In the genomic region with DNA sequence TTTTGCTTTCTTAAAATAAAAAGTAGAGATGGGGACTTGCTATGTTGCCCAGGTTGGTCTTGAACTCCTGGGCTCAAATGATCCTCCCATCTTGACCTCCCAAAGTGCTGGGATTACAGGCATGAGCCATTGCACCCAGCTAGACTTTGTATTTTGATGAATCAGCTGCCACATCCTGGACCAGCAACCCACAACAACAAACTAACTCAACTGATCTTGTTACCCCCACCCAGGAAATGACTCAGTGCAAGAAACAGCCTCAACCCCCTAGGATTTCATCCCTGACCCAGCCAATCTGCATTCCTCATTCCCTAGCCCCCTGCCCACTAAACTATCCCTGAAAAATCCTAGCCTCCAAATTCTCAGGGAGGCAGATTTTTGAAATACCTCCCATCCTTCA, we compare ENCODE assay signal across 36 cellular contexts.
DNase-seq lines count a peak whose midpoint lies in the region; ATAC-seq and TF ChIP-seq lines count a peak whose summit lies in the region.
"Had no signal": no experiment of that assay in that cellular context is flagged by ENCODE, and none has a peak within 500 bp of the region (broad histone marks: within the 10 kb centered on the region; RNA-seq: fewer than 3 reads in every experiment).

No MANE protein-coding gene starts in this region.

- H3K27me3 ChIP-seq in heart right ventricle: peaks cover 0 to 11% (median 0%) of the 10 kb centered on the region in 7 donors
- H3K27me3 ChIP-seq: colonic mucosa, neural progenitor cell, pancreas, uterus had no signal

- H3K4me3 Mint-ChIP-seq in activated CD8-positive, alpha-beta memory T cell treated with anti-CD3 and anti-CD28 coated beads, Interleukin-2, amount 10 ng/mL, durations not matched to agents 7 days and 5 days: no peak overlapping the region
- H3K4me3 Mint-ChIP-seq in activated CD4-positive, alpha-beta memory T cell treated with anti-CD3 and anti-CD28 coated beads for 36 hours: no peak overlapping the region
- peak overlapping the region; percentile 36 for H3K4me3 Mint-ChIP-seq in natural killer cell treated with Interleukin-12 subunit alpha and Interleukin-12 subunit beta and Interleukin-15 and Interleukin-18, amount 100 ng/mL, for 72 hours
- H3K4me3 Mint-ChIP-seq: CD4-positive, CD25-positive, alpha-beta regulatory T cell; neural progenitor cell had no signal

- H3K4me1 ChIP-seq in heart right ventricle: no peaks in the 10 kb centered on the region
- H3K4me1 ChIP-seq: A549, colonic mucosa, left ventricle myocardium inferior, neural progenitor cell, pancreas, uterus had no signal

- H3K9me3 Mint-ChIP-seq in activated CD8-positive, alpha-beta memory T cell treated with anti-CD3 and anti-CD28 coated beads, Interleukin-2, amount 10 ng/mL, durations not matched to agents 7 days and 5 days (ENCODE audit: low read depth): peaks cover 11% of the 10 kb centered on the region
- no peaks in the 10 kb centered on the region for H3K9me3 Mint-ChIP-seq in activated CD4-positive, alpha-beta memory T cell treated with anti-CD3 and anti-CD28 coated beads for 36 hours
- H3K9me3 Mint-ChIP-seq in natural killer cell treated with Interleukin-12 subunit alpha and Interleukin-12 subunit beta and Interleukin-15 and Interleukin-18, amount 100 ng/mL, for 72 hours: peaks cover 3% of the 10 kb centered on the region
- H3K9me3 Mint-ChIP-seq: CD4-positive, CD25-positive, alpha-beta regulatory T cell; neural progenitor cell had no signal

- H3K36me3 Mint-ChIP-seq in activated CD8-positive, alpha-beta memory T cell treated with anti-CD3 and anti-CD28 coated beads, Interleukin-2, amount 10 ng/mL, durations not matched to agents 7 days and 5 days: peaks cover 4% of the 10 kb centered on the region
- H3K36me3 Mint-ChIP-seq in activated CD4-positive, alpha-beta memory T cell treated with anti-CD3 and anti-CD28 coated beads for 36 hours: no peaks in the 10 kb centered on the region
- peaks cover 6% of the 10 kb centered on the region for H3K36me3 Mint-ChIP-seq in natural killer cell treated with Interleukin-12 subunit alpha and Interleukin-12 subunit beta and Interleukin-15 and Interleukin-18, amount 100 ng/mL, for 72 hours
- H3K36me3 Mint-ChIP-seq: CD4-positive, CD25-positive, alpha-beta regulatory T cell; neural progenitor cell had no signal

- peak; percentile 53 for DNase-seq in activated CD8-positive, alpha-beta memory T cell treated with anti-CD3 and anti-CD28 coated beads, Interleukin-2, amount 10 ng/mL, durations not matched to agents 7 days and 5 days
- no peak for DNase-seq in activated CD8-positive, alpha-beta memory T cell treated with anti-CD3 and anti-CD28 coated beads, Interleukin-2, amount 50 U/mL, for 4 hours
- DNase-seq in HCEC 1CT (peak; percentile 6), foreskin melanocyte (no peak), heart right ventricle (no peak)
- DNase-seq in activated CD4-positive, alpha-beta memory T cell treated with anti-CD3 and anti-CD28 coated beads for 36 hours: peak; percentile 11
- no peak for DNase-seq in natural killer cell treated with Interleukin-12 subunit alpha and Interleukin-12 subunit beta and Interleukin-15 and Interleukin-18, amount 100 ng/mL, for 72 hours (ENCODE audit: low spot score)
- DNase-seq: activated CD4-positive, alpha-beta T cell treated with anti-CD3 and anti-CD28 coated beads for 48 hours; Calu3; colonic mucosa; DMS79 treated with DMSO at 0.1 percent for 48 hours; effector CD4-positive, alpha-beta T cell; glutamatergic neuron; islet precursor cell; KG1; left ventricle myocardium inferior; mesendoderm; NCI-H1417 treated with DMSO at 0.1 percent for 48 hours; NCI-H2081; NCI-H226; NCI-H526 treated with DMSO at 0.1 percent for 48 hours; pancreas; SHP77 treated with DMSO at 0.1 percent for 48 hours; small intestine; stimulated activated naive CD4-positive, alpha-beta T cell treated with Interleukin-2 at 50 U/mL for 16 hours; uterus had no signal

- peaks cover 14% of the 10 kb centered on the region for H3K4me1 Mint-ChIP-seq in activated CD8-positive, alpha-beta memory T cell treated with anti-CD3 and anti-CD28 coated beads, Interleukin-2, amount 10 ng/mL, durations not matched to agents 7 days and 5 days
- peaks cover 9% of the 10 kb centered on the region for H3K4me1 Mint-ChIP-seq in activated CD4-positive, alpha-beta memory T cell treated with anti-CD3 and anti-CD28 coated beads for 36 hours (ENCODE audit: low read depth)
- peaks cover 6 to 9% of the 10 kb centered on the region in 2 donors for H3K4me1 Mint-ChIP-seq in natural killer cell treated with Interleukin-12 subunit alpha and Interleukin-12 subunit beta and Interleukin-15 and Interleukin-18, amount 100 ng/mL, for 72 hours (ENCODE audit: low read depth in 2 of 2)
- H3K4me1 Mint-ChIP-seq: CD4-positive, CD25-positive, alpha-beta regulatory T cell; neural progenitor cell had no signal

- intact Hi-C loops in activated CD4-positive, alpha-beta memory T cell treated with anti-CD3 and anti-CD28 coated beads for 36 hours (cut with micrococcal nuclease): no loop called here
- intact Hi-C loops in heart right ventricle (cut with DNase I): no loop called here

- H3K27me3 Mint-ChIP-seq in activated CD8-positive, alpha-beta memory T cell treated with anti-CD3 and anti-CD28 coated beads, Interleukin-2, amount 10 ng/mL, durations not matched to agents 7 days and 5 days: peaks cover 4% of the 10 kb centered on the region
- H3K27me3 Mint-ChIP-seq in activated CD4-positive, alpha-beta memory T cell treated with anti-CD3 and anti-CD28 coated beads for 36 hours: peaks cover under 1% of the 10 kb centered on the region
- peaks cover 2 to 6% of the 10 kb centered on the region in 2 donors for H3K27me3 Mint-ChIP-seq in natural killer cell treated with Interleukin-12 subunit alpha and Interleukin-12 subunit beta and Interleukin-15 and Interleukin-18, amount 100 ng/mL, for 72 hours

- TF ChIP-seq CTCF in heart right ventricle (IDR thresholded peaks at IDR 0.05): no peak

- POLR2A ChIA-PET in activated CD4-positive, alpha-beta memory T cell treated with anti-CD3 and anti-CD28 coated beads for 36 hours (lab: Charles Lee): no interaction called here

- ATAC-seq in activated CD8-positive, alpha-beta memory T cell treated with anti-CD3 and anti-CD28 coated beads, Interleukin-2, amount 10 ng/mL, durations not matched to agents 7 days and 5 days: peak; percentile 42
- ATAC-seq in natural killer cell treated with Interleukin-12 subunit alpha and Interleukin-12 subunit beta and Interleukin-15 and Interleukin-18, amount 100 ng/mL, for 72 hours: peak; percentile 62 to 64
- ATAC-seq in GM18867 (IDR thresholded peaks at IDR 0.05; ENCODE audit: unreplicated experiment) (no peak), heart right ventricle (no peak)
- ATAC-seq: A549, pancreas had no signal

- peaks cover 0 to 10% (median 0%) of the 10 kb centered on the region in 11 donors for H3K9me3 ChIP-seq in heart right ventricle
- H3K9me3 ChIP-seq: colonic mucosa, pancreas, thoracic aorta, uterus had no signal

- H3K27ac Mint-ChIP-seq in activated CD8-positive, alpha-beta memory T cell treated with anti-CD3 and anti-CD28 coated beads, Interleukin-2, amount 10 ng/mL, durations not matched to agents 7 days and 5 days: no peak overlapping the region
- no peak overlapping the region for H3K27ac Mint-ChIP-seq in activated CD4-positive, alpha-beta memory T cell treated with anti-CD3 and anti-CD28 coated beads for 36 hours
- H3K27ac Mint-ChIP-seq in natural killer cell treated with Interleukin-12 subunit alpha and Interleukin-12 subunit beta and Interleukin-15 and Interleukin-18, amount 100 ng/mL, for 72 hours: peak overlapping the region; percentile 17 to 49
- H3K27ac Mint-ChIP-seq: activated T-helper 2 cell treated with anti-CD3 and anti-CD28 coated beads, Interferon-gamma antibody, Interleukin-2, Interleukin-4, amounts not matched to agents 10 μg/mL and 5 μg/mL and 100 μg/mL, durations not matched to agents 14 hours and 24 hours and 36 hours; CD4-positive, CD25-positive, alpha-beta regulatory T cell; neural progenitor cell had no signal

- no peak overlapping the region for H3K4me3 ChIP-seq in heart right ventricle
- H3K4me3 ChIP-seq: A549, colonic mucosa, left ventricle myocardium inferior, neural progenitor cell, pancreas, PC-9, thoracic aorta, uterus had no signal

- H3K36me3 ChIP-seq in heart right ventricle: no peaks in the 10 kb centered on the region
- H3K36me3 ChIP-seq: colonic mucosa, left ventricle myocardium inferior, neural progenitor cell, pancreas, thoracic aorta, uterus had no signal

- CTCF ChIA-PET in activated CD8-positive, alpha-beta memory T cell treated with anti-CD3 and anti-CD28 coated beads, Interleukin-2, amount 10 ng/mL, durations not matched to agents 7 days and 5 days (lab: Charles Lee): interaction anchor here (1.1 to 1.5 kb wide), 2 partner anchors 9 to 33 kb away, joined by 4 to 5 read pairs; no protein-coding TSS in a partner anchor
- CTCF ChIA-PET in activated CD4-positive, alpha-beta memory T cell treated with anti-CD3 and anti-CD28 coated beads for 36 hours (lab: Charles Lee): interaction anchor here (1.3 kb wide), 1 partner anchor 9 kb away, joined by 3 read pairs; no protein-coding TSS in a partner anchor

- H3K27ac ChIP-seq in heart right ventricle: no peak overlapping the region
- H3K27ac ChIP-seq: A549, colonic mucosa, epithelial cell of prostate, HL-60, left ventricle myocardium inferior, neural progenitor cell, pancreas, PC-9, thoracic aorta, uterus, VCaP had no signal

Comparison
In these comparisons a context has a peak if more than half of its experiments do, and no peak if none do; other contexts are left out.
1. DNase-seq: peak in activated CD8-positive, alpha-beta memory T cell treated with anti-CD3 and anti-CD28 coated beads, Interleukin-2, amount 10 ng/mL, durations not matched to agents 7 days and 5 days (single experiment), HCEC 1CT (single experiment) and activated CD4-positive, alpha-beta memory T cell treated with anti-CD3 and anti-CD28 coated beads for 36 hours (single experiment); none in activated CD8-positive, alpha-beta memory T cell treated with anti-CD3 and anti-CD28 coated beads, Interleukin-2, amount 50 U/mL, for 4 hours (single experiment), natural killer cell treated with Interleukin-12 subunit alpha and Interleukin-12 subunit beta and Interleukin-15 and Interleukin-18, amount 100 ng/mL, for 72 hours (single experiment), foreskin melanocyte (single experiment) and heart right ventricle (0 of 2).
2. ATAC-seq: peak in activated CD8-positive, alpha-beta memory T cell treated with anti-CD3 and anti-CD28 coated beads, Interleukin-2, amount 10 ng/mL, durations not matched to agents 7 days and 5 days (single experiment) and natural killer cell treated with Interleukin-12 subunit alpha and Interleukin-12 subunit beta and Interleukin-15 and Interleukin-18, amount 100 ng/mL, for 72 hours (2 of 2); none in GM18867 (single experiment) and heart right ventricle (0 of 8).
3. H3K27ac Mint-ChIP-seq: peak in natural killer cell treated with Interleukin-12 subunit alpha and Interleukin-12 subunit beta and Interleukin-15 and Interleukin-18, amount 100 ng/mL, for 72 hours (2 of 2); none in activated CD8-positive, alpha-beta memory T cell treated with anti-CD3 and anti-CD28 coated beads, Interleukin-2, amount 10 ng/mL, durations not matched to agents 7 days and 5 days (single experiment) and activated CD4-positive, alpha-beta memory T cell treated with anti-CD3 and anti-CD28 coated beads for 36 hours (single experiment).